In the genomic region with DNA sequence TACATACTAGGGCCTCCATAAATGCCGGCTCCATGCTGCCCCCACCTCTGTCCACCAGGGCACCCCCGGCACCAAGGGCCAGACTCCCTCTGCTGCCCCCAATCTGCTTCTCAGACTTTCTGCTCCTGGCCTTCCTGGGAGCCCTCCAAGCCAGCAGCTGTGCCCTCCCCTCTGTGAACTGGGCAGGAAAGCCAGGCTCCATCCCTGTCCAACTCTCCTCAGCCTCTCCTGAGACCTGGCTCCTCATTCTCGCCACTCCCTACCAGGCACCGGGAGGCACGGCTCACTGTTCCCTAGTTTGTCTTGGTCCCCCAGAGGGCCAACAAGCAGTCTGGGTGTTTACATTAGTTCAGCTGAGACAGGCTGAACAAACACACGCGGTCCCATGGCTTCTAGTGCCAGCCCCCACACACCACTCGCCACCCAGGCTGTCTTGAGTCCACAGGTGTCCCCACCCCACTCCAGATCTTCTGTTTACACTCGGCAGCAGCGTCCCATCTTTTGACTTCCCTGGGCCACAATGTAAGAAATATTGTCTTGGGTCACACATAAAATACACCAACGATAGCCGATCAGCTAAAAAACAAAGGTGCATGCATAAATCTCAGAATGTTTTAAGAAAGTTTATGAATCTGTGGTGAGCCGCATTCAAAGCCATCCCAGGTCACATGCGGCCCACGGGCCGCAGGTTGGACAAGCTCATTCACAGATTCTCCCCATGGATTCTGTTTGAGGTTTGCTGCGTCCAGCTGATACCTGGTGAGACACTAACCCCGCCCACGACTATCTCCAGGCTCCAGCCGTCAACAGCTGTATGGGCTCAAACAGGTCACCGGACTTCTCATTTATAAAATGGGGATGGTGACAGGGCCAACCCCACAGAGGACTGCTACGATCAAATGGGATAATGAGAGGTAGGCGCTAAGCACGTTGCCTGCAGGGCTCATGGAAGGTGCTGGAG, we compare ENCODE assay signal across 9 cellular contexts. TPM values are rescaled to one million over a fixed set of nuclear protein-coding genes. Genes with fewer than 3 reads are reported as not detected.
A peak's percentile ranks its signal among the peaks of the same experiment; 100 is the strongest.
DNase-seq lines count a peak whose midpoint lies in the region; ATAC-seq and TF ChIP-seq lines count a peak whose summit lies in the region.
"Had no signal": no experiment of that assay in that cellular context is flagged by ENCODE, and none has a peak within 500 bp of the region (broad histone marks: within the 10 kb centered on the region; RNA-seq: fewer than 3 reads in every experiment).

No MANE protein-coding gene starts in this region.

- H3K4me1 ChIP-seq in muscle layer of colon (ENCODE audit: insufficient read depth, low read length) (peaks cover 97% of the 10 kb centered on the region), PC-3 (ENCODE audit: insufficient read depth, low read length) (peaks cover 25% of the 10 kb centered on the region)

- H3K9me3 ChIP-seq in muscle layer of colon (ENCODE audit: low read length) (no peaks in the 10 kb centered on the region), PC-3 (ENCODE audit: low read length) (no peaks in the 10 kb centered on the region)

- intact Hi-C loops in dendritic cell treated with granulocyte-macrophage colony-stimulating factor and Interleukin-4, amounts not matched to agents 40 ng/mL and 50 ng/mL, for 4 days (cut with micrococcal nuclease): no loop called here
- intact Hi-C loops in PC-3 (cut with micrococcal nuclease): no loop called here

- no peak for DNase-seq in stimulated activated naive CD8-positive, alpha-beta T cell treated with anti-CD3 and anti-CD28 coated beads, Interleukin-15, amount 100 ng/mL, for 72 hours
- no peak for DNase-seq in stimulated activated naive CD8-positive, alpha-beta T cell treated with anti-CD3 and anti-CD28 coated beads, Interleukin-15, Interleukin-2, amounts not matched to agents 100 U/mL and 50 U/mL, for 24 hours
- DNase-seq in T1000 (lab: John Stamatoyannopoulos, UW): no peak
- DNase-seq in occipital lobe (lab: John Stamatoyannopoulos, UW): no peak
- no peak for DNase-seq in PC-3
- DNase-seq in NOMO-1 (lab: John Stamatoyannopoulos, UW; ENCODE audit: unreplicated experiment in 2 of 2): no peak
- DNase-seq: DND-41 had no signal

- no peaks in the 10 kb centered on the region for H4K20me1 ChIP-seq in PC-3 (ENCODE audit: low read length)

- POLR2A ChIA-PET in PC-3 (lab: Charles Lee; ENCODE audit: unreplicated experiment): interaction anchor here (0.6 kb wide), 1 partner anchor 40 kb away, joined by 4 read pairs; no protein-coding TSS in a partner anchor

- no peak for TF ChIP-seq CTCF in PC-3 (conservative IDR thresholded peaks at IDR 0.05; ENCODE audit: low read depth, low read length)

- no peak overlapping the region for H3K4me3 Mint-ChIP-seq in stimulated activated naive CD8-positive, alpha-beta T cell treated with anti-CD3 and anti-CD28 coated beads, Interleukin-15, amount 100 ng/mL, for 72 hours
- no peak overlapping the region for H3K4me3 Mint-ChIP-seq in dendritic cell treated with granulocyte-macrophage colony-stimulating factor and Interleukin-4, amounts not matched to agents 40 ng/mL and 50 ng/mL, for 4 days

- H3K27me3 ChIP-seq in muscle layer of colon (ENCODE audit: control insufficient read depth in 1 of 2, insufficient read depth in 2 of 2, low read length in 2 of 2) (no peaks in the 10 kb centered on the region), PC-3 (ENCODE audit: low read length) (no peaks in the 10 kb centered on the region)

- H3K9me2 ChIP-seq in PC-3 (replicated peaks; ENCODE audit: low read length): no peaks in the 10 kb centered on the region

- CTCF ChIA-PET in PC-3 (lab: Charles Lee): interaction anchor here (0.9 kb wide), 1 partner anchor 65 kb away, joined by 3 read pairs; no protein-coding TSS in a partner anchor

- peak overlapping the region; percentile 67 for H3K27ac ChIP-seq in muscle layer of colon (ENCODE audit: low read depth, low read length)
- no peak overlapping the region for H3K27ac ChIP-seq in PC-3 (ENCODE audit: low read length)

- BruUV-seq in PC-3 (replicated peaks; lab: Mats Ljungman, UMichigan): no TSS peak

- H3K36me3 Mint-ChIP-seq in dendritic cell treated with granulocyte-macrophage colony-stimulating factor and Interleukin-4, amounts not matched to agents 40 ng/mL and 50 ng/mL, for 4 days (ENCODE audit: low read depth): no peaks in the 10 kb centered on the region

- H3K4me2 ChIP-seq in PC-3 (ENCODE audit: low read length): no peak overlapping the region

- H3K36me3 ChIP-seq in muscle layer of colon (ENCODE audit: insufficient read depth, low read length): no peaks in the 10 kb centered on the region
- no peaks in the 10 kb centered on the region for H3K36me3 ChIP-seq in PC-3 (ENCODE audit: low read depth, low read length)

- peaks cover 84% of the 10 kb centered on the region for H3K4me1 Mint-ChIP-seq in stimulated activated naive CD8-positive, alpha-beta T cell treated with anti-CD3 and anti-CD28 coated beads, Interleukin-15, amount 100 ng/mL, for 72 hours
- peaks cover 41% of the 10 kb centered on the region for H3K4me1 Mint-ChIP-seq in dendritic cell treated with granulocyte-macrophage colony-stimulating factor and Interleukin-4, amounts not matched to agents 40 ng/mL and 50 ng/mL, for 4 days (ENCODE audit: low read depth)

- no peaks in the 10 kb centered on the region for H3K27me3 Mint-ChIP-seq in stimulated activated naive CD8-positive, alpha-beta T cell treated with anti-CD3 and anti-CD28 coated beads, Interleukin-15, amount 100 ng/mL, for 72 hours
- H3K27me3 Mint-ChIP-seq in dendritic cell treated with granulocyte-macrophage colony-stimulating factor and Interleukin-4, amounts not matched to agents 40 ng/mL and 50 ng/mL, for 4 days: peaks cover 13% of the 10 kb centered on the region

- ATAC-seq in stimulated activated naive CD8-positive, alpha-beta T cell treated with anti-CD3 and anti-CD28 coated beads, Interleukin-15, amount 100 ng/mL, for 72 hours: no peak
- ATAC-seq in stimulated activated naive CD8-positive, alpha-beta T cell treated with anti-CD3 and anti-CD28 coated beads, Interleukin-15, Interleukin-2, amounts not matched to agents 100 U/mL and 50 U/mL, for 24 hours: no peak
- no peak for ATAC-seq in PC-3

- H2AFZ ChIP-seq in PC-3 (ENCODE audit: low read length): no peak overlapping the region

- H3K9ac ChIP-seq in muscle layer of colon (ENCODE audit: low read length) (peak overlapping the region; percentile 31), PC-3 (ENCODE audit: low read length) (no peak overlapping the region)

- peak overlapping the region; percentile 36 to 49 for H3K27ac Mint-ChIP-seq in stimulated activated naive CD8-positive, alpha-beta T cell treated with anti-CD3 and anti-CD28 coated beads, Interleukin-15, amount 100 ng/mL, for 72 hours
- H3K27ac Mint-ChIP-seq in dendritic cell treated with granulocyte-macrophage colony-stimulating factor and Interleukin-4, amounts not matched to agents 40 ng/mL and 50 ng/mL, for 4 days: peak overlapping the region; percentile 8

- H3F3A ChIP-seq in PC-3 (ENCODE audit: low read length, unreplicated experiment): peaks cover under 1% of the 10 kb centered on the region

- no peaks in the 10 kb centered on the region for H3K9me3 Mint-ChIP-seq in stimulated activated naive CD8-positive, alpha-beta T cell treated with anti-CD3 and anti-CD28 coated beads, Interleukin-15, amount 100 ng/mL, for 72 hours
- no peaks in the 10 kb centered on the region for H3K9me3 Mint-ChIP-seq in dendritic cell treated with granulocyte-macrophage colony-stimulating factor and Interleukin-4, amounts not matched to agents 40 ng/mL and 50 ng/mL, for 4 days

- peaks cover 55% of the 10 kb centered on the region for H3K79me2 ChIP-seq in PC-3 (ENCODE audit: low read length)

- H3K4me3 ChIP-seq in muscle layer of colon (ENCODE audit: low read depth in 1 of 2, low read length in 2 of 2) (no peak overlapping the region), PC-3 (ENCODE audit: low read length) (no peak overlapping the region)

RNA-seq across cellular contexts. Expression of gene ECE1, which starts 29.5 kb away (rescaled TPM):
- total RNA-seq in occipital lobe (9.5 TPM), PC-3 (2014; rRNA removed) (86.8 and 110 TPM in 2 replicates)
